9 cellular contexts compared by ENCODE assay signal in the genomic region with DNA sequence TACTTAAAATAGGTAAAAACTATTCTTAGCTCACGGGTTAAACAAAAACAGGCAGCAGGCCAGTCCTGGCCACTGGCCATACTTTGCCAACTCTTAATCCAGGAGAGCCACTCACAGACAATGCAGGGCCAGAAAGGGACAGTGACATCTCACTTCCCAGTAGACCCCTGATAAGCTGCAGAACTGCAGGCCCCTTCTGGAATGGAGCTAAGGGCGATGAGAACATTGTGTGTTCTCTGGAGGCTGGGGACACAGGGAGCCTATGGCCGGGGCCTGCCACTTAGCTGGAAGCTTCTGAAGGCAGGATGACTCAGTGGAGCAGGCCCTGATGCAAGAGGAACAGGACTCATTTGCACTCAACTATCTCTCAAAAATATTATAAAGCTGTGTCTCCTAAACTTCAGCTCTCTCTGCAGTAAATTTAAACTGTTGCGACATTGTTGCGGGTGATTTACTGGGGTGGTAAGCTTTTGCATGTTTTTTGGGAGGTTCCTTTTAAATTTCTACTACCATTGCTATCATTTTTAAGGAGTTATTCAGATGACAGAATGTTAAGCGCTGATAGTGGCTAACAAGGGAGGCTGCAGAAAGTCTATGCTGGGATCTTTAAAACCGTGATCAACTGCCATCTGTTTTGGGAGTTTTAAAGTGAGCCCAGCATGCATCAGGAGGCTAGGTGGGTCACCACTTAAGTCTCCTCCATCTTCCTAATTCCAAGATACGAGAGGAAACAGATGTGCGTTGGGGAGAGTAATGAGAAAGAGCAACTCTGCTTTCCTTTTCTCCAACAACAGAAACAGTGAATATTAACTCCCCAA. TPM values are rescaled to one million over a fixed set of nuclear protein-coding genes. Genes with fewer than 3 reads are reported as not detected.
A peak's percentile ranks its signal among the peaks of the same experiment; 100 is the strongest.
DNase-seq lines count a peak whose midpoint lies in the region; ATAC-seq and TF ChIP-seq lines count a peak whose summit lies in the region.
"Had no signal": no experiment of that assay in that cellular context is flagged by ENCODE, and none has a peak within 500 bp of the region (broad histone marks: within the 10 kb centered on the region; RNA-seq: fewer than 3 reads in every experiment).

No MANE protein-coding gene starts in this region.

- H3K9ac ChIP-seq in liver (ENCODE audit: low read depth in 1 of 2, low read length in 2 of 2) = no peak overlapping the region

- 72% methylated on average over 9 of the region's 9 CpGs for WGBS in liver
- WGBS in thyroid gland, 2 donors = 53 to 55% methylated on average over 9 of the region's 9 CpGs

- TF ChIP-seq POLR2A in thyroid gland (IDR thresholded peaks at IDR 0.05) = no peak

- TF ChIP-seq RAD21 in liver (IDR thresholded peaks at IDR 0.05) = peak in 1 of 2 donors; percentile 14

- H3K27ac ChIP-seq in liver (ENCODE audit: low read depth in 1 of 2, low read length in 2 of 2) (peak overlapping the region in 1 of 2 donors; percentile 49), thyroid gland (peak overlapping the region; percentile 22 to 60 (median 59))

- intact Hi-C loops in thyroid gland (cut with DNase I) = no loop called here

- H3K4me1 ChIP-seq in liver (ENCODE audit: control insufficient read depth in 4 of 4, insufficient read depth in 4 of 4, low read length in 3 of 4) = peaks cover 0 to 29% (median 15%) of the 10 kb centered on the region in 4 donors
- peaks cover 19 to 28% of the 10 kb centered on the region in 2 donors for H3K4me1 ChIP-seq in thyroid gland

- DNase-seq in KBM-7 (peak; percentile 45), cardiac fibroblast (ENCODE audit: low read depth in 2 of 2) (peak; percentile 81 to 87), thyroid gland (peak; percentile 66 to 73), pons (ENCODE audit: low spot score) (no peak), GM13976 (ENCODE audit: low spot score) (no peak)
- no peak for DNase-seq in stimulated activated CD4-positive, alpha-beta T cell treated with anti-CD3 and anti-CD28 coated beads, Interleukin-4, amount 100 ng/mL, for 4 hours
- DNase-seq: natural killer cell had no signal

- H3K27me3 ChIP-seq in liver (ENCODE audit: control insufficient read depth in 4 of 4, insufficient read depth in 4 of 4, low read length in 3 of 4) (no peaks in the 10 kb centered on the region), thyroid gland (no peaks in the 10 kb centered on the region)

- H3K36me3 ChIP-seq in liver (ENCODE audit: control insufficient read depth in 4 of 4, insufficient read depth in 3 of 4, low read depth in 1 of 4, low read length in 3 of 4) (no peaks in the 10 kb centered on the region), thyroid gland (no peaks in the 10 kb centered on the region)

- H3K4me3 ChIP-seq in cardiac fibroblast (replicated peaks in 1 of 2; ENCODE audit: low read depth in 2 of 2, low read length in 2 of 2) (no peak overlapping the region), liver (ENCODE audit: low read depth in 1 of 3, low read length in 3 of 3) (no peak overlapping the region), thyroid gland (replicated peaks in 1 of 3) (no peak overlapping the region)

- H3K9me3 ChIP-seq in liver (ENCODE audit: control insufficient read depth in 4 of 4, low read length in 3 of 4) (no peaks in the 10 kb centered on the region), thyroid gland (no peaks in the 10 kb centered on the region)

- in situ Hi-C loops in KBM-7 (cut with MboI; ENCODE audit: low pct_unique_long_range_greater_than_20kb, low sequenced_read_pairs) = no loop called here
- in situ Hi-C loops in GM13976 (cut with MboI; ENCODE audit: low sequenced_read_pairs, unreplicated experiment) = no loop called here

- no peak for ATAC-seq in GM19397 (IDR thresholded peaks at IDR 0.05; ENCODE audit: unreplicated experiment)
- ATAC-seq: natural killer cell had no signal

- no peak for TF ChIP-seq CTCF in cardiac fibroblast (IDR thresholded peaks at IDR 0.05; ENCODE audit: low read depth, low read length)
- no peak for TF ChIP-seq CTCF in liver (IDR thresholded peaks at IDR 0.05; ENCODE audit: low read depth, low read length, missing input control)
- no peak for TF ChIP-seq CTCF in thyroid gland (IDR thresholded peaks at IDR 0.05)
- no peak for TF ChIP-seq CTCF in GM13976 (IDR thresholded peaks at IDR 0.05; ENCODE audit: borderline replicate concordance, control extremely low read depth, extremely low read depth, insufficient read depth, missing control alignments)

TF ChIP-seq in liver, 16 proteins besides CTCF, POLR2A, EP300 and RAD21:
- no peak for TF ChIP-seq FOXA2 (IDR thresholded peaks at IDR 0.05)
- no peak for TF ChIP-seq SP1 (IDR thresholded peaks at IDR 0.05)
- TF ChIP-seq, protein P1, sequence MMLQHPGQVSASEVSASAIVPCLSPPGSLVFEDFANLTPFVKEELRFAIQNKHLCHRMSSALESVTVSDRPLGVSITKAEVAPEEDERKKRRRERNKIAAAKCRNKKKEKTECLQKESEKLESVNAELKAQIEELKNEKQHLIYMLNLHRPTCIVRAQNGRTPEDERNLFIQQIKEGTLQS (IDR thresholded peaks at IDR 0.05) = peak; percentile 27
- TF ChIP-seq, protein P2, sequence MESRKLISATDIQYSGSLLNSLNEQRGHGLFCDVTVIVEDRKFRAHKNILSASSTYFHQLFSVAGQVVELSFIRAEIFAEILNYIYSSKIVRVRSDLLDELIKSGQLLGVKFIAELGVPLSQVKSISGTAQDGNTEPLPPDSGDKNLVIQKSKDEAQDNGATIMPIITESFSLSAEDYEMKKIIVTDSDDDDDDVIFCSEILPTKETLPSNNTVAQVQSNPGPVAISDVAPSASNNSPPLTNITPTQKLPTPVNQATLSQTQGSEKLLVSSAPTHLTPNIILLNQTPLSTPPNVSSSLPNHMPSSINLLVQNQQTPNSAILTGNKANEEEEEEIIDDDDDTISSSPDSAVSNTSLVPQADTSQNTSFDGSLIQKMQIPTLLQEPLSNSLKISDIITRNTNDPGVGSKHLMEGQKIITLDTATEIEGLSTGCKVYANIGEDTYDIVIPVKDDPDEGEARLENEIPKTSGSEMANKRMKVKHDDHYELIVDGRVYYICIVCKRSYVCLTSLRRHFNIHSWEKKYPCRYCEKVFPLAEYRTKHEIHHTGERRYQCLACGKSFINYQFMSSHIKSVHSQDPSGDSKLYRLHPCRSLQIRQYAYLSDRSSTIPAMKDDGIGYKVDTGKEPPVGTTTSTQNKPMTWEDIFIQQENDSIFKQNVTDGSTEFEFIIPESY (IDR thresholded peaks at IDR 0.05) = no peak
- TF ChIP-seq GABPA (IDR thresholded peaks at IDR 0.05 in 1 of 2, conservative IDR thresholded peaks at IDR 0.05 in 1 of 2) = no peak
- TF ChIP-seq EGR1 (IDR thresholded peaks at IDR 0.05; ENCODE audit: low read depth in 2 of 2) = no peak
- no peak for TF ChIP-seq RXRA (IDR thresholded peaks at IDR 0.05)
- TF ChIP-seq JUND (IDR thresholded peaks at IDR 0.05) = peak in 1 of 2 donors; percentile 85
- TF ChIP-seq, protein P3, sequence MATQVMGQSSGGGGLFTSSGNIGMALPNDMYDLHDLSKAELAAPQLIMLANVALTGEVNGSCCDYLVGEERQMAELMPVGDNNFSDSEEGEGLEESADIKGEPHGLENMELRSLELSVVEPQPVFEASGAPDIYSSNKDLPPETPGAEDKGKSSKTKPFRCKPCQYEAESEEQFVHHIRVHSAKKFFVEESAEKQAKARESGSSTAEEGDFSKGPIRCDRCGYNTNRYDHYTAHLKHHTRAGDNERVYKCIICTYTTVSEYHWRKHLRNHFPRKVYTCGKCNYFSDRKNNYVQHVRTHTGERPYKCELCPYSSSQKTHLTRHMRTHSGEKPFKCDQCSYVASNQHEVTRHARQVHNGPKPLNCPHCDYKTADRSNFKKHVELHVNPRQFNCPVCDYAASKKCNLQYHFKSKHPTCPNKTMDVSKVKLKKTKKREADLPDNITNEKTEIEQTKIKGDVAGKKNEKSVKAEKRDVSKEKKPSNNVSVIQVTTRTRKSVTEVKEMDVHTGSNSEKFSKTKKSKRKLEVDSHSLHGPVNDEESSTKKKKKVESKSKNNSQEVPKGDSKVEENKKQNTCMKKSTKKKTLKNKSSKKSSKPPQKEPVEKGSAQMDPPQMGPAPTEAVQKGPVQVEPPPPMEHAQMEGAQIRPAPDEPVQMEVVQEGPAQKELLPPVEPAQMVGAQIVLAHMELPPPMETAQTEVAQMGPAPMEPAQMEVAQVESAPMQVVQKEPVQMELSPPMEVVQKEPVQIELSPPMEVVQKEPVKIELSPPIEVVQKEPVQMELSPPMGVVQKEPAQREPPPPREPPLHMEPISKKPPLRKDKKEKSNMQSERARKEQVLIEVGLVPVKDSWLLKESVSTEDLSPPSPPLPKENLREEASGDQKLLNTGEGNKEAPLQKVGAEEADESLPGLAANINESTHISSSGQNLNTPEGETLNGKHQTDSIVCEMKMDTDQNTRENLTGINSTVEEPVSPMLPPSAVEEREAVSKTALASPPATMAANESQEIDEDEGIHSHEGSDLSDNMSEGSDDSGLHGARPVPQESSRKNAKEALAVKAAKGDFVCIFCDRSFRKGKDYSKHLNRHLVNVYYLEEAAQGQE (IDR thresholded peaks at IDR 0.05) = no peak
- TF ChIP-seq, protein P4, sequence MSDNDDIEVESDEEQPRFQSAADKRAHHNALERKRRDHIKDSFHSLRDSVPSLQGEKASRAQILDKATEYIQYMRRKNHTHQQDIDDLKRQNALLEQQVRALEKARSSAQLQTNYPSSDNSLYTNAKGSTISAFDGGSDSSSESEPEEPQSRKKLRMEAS (IDR thresholded peaks at IDR 0.05) = no peak
- TF ChIP-seq YY1 (IDR thresholded peaks at IDR 0.05) = peak; percentile 38
- TF ChIP-seq HNF4A (conservative IDR thresholded peaks at IDR 0.05) = no peak

RNA-seq across cellular contexts. Expression of a gene that starts 33.2 kb away (rescaled TPM):
- total RNA-seq in liver = 10 to 100 TPM in 1 of 2 donors, 1 to 10 TPM in 1; 8.6 to 12.8 TPM
- 1 to 10 TPM; 2.7 to 3.3 TPM for polyA plus RNA-seq in liver
- 10 to 100 TPM in 1 of 4 donors, 1 to 10 TPM in 3; 8.0 to 25.7 (median 9.5) TPM for total RNA-seq in thyroid gland

Comparison
In these comparisons a context has a peak if more than half of its experiments do, and no peak if none do; other contexts are left out.
1. DNase-seq: peak in KBM-7 (single experiment), cardiac fibroblast (2 of 2) and thyroid gland (2 of 2); none in pons (single experiment), stimulated activated CD4-positive, alpha-beta T cell treated with anti-CD3 and anti-CD28 coated beads, Interleukin-4, amount 100 ng/mL, for 4 hours (0 of 2) and GM13976 (single experiment).